ENCODE assay signal across 1 cellular context in the genomic region with DNA sequence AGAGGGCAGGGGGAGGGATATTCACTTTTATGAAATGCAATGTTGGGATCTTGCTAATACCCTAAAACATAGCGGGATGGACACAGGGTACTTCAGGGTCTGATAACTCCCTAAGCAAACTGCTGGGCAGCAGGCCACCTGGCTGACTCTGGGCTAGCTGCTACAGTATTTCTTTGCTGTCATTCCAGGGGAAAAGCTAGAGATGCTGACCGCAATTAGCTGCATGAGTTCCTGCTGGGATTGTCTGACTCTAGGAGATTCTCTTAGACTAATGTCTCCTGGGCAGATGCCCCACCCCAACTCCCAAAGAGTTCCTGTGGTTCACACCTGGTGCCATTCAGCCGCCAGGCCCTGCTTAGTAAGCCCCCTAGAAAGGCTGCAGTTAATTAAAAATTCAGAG.
TF ChIP-seq lines count a peak whose summit lies in the region.

No MANE protein-coding gene starts in this region.

TF ChIP-seq in GM23338, 12 proteins besides CTCF, POLR2A, EP300 and RAD21:
- TF ChIP-seq ZNF462 (CRISPR knock-in tag; IDR thresholded peaks at IDR 0.05) (no peak), STAT1 (IDR thresholded peaks at IDR 0.05; ENCODE audit: unreplicated experiment) (no peak), POLR2AphosphoS5 (IDR thresholded peaks at IDR 0.05; ENCODE audit: low read depth) (no peak), NANOG (IDR thresholded peaks at IDR 0.05; ENCODE audit: borderline replicate concordance) (no peak), ZNF114 (CRISPR knock-in tag; IDR thresholded peaks at IDR 0.05) (no peak)
- TF ChIP-seq, protein P1, sequence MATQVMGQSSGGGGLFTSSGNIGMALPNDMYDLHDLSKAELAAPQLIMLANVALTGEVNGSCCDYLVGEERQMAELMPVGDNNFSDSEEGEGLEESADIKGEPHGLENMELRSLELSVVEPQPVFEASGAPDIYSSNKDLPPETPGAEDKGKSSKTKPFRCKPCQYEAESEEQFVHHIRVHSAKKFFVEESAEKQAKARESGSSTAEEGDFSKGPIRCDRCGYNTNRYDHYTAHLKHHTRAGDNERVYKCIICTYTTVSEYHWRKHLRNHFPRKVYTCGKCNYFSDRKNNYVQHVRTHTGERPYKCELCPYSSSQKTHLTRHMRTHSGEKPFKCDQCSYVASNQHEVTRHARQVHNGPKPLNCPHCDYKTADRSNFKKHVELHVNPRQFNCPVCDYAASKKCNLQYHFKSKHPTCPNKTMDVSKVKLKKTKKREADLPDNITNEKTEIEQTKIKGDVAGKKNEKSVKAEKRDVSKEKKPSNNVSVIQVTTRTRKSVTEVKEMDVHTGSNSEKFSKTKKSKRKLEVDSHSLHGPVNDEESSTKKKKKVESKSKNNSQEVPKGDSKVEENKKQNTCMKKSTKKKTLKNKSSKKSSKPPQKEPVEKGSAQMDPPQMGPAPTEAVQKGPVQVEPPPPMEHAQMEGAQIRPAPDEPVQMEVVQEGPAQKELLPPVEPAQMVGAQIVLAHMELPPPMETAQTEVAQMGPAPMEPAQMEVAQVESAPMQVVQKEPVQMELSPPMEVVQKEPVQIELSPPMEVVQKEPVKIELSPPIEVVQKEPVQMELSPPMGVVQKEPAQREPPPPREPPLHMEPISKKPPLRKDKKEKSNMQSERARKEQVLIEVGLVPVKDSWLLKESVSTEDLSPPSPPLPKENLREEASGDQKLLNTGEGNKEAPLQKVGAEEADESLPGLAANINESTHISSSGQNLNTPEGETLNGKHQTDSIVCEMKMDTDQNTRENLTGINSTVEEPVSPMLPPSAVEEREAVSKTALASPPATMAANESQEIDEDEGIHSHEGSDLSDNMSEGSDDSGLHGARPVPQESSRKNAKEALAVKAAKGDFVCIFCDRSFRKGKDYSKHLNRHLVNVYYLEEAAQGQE (IDR thresholded peaks at IDR 0.05; ENCODE audit: unreplicated experiment): no peak
